ENCODE assay signal across 15 cellular contexts in the genomic region with DNA sequence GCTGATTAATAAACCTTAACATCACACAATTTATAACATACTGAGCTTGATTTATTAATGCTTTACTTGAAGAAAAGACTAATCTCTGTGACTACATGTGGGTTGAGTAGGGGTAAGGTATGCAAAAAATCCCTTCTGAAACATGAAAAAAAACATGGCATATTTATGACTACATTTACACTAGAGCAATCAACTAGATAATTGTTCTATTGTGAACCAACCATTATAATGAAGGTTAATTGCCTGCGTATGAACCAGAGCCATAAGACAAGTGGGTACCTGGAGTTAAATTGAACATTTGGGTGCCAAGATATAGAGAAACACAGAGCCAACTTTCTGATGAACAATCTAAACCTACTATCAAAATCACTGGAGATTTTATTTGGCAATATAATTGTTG.
DNase-seq lines count a peak whose midpoint lies in the region; FAIRE-seq and TF ChIP-seq lines count a peak whose summit lies in the region.
"Had no signal": no experiment of that assay in that cellular context is flagged by ENCODE, and none has a peak within 500 bp of the region (broad histone marks: within the 10 kb centered on the region; RNA-seq: fewer than 3 reads in every experiment).

No MANE protein-coding gene starts in this region.

- no peak for TF ChIP-seq CTCF in D721Med (IDR thresholded peaks at IDR 0.05; ENCODE audit: insufficient read depth, missing control alignments)
- no peak for TF ChIP-seq CTCF in nephron (IDR thresholded peaks at IDR 0.05; ENCODE audit: unreplicated experiment in 3 of 3)

- H3K27me3 Mint-ChIP-seq in nephron (ENCODE audit: low read depth) = no peaks in the 10 kb centered on the region

- H3K27ac Mint-ChIP-seq in nephron = peak overlapping the region; percentile 1 to 76 (median 65)
- H3K27ac Mint-ChIP-seq: CD8-positive, alpha-beta T cell; HFFc6; T-helper 2 cell treated with Interferon-gamma antibody and Interleukin-4, amounts not matched to agents 5 μg/mL and 100 μg/mL, for 36 hours had no signal

- peak; percentile 25 for FAIRE-seq in D721Med (lab: Jason Lieb, UNC)

- no peak overlapping the region for H3K4me3 Mint-ChIP-seq in nephron
- H3K4me3 Mint-ChIP-seq: CD8-positive, alpha-beta T cell; HFFc6; T-helper 2 cell treated with Interferon-gamma antibody and Interleukin-4, amounts not matched to agents 5 μg/mL and 100 μg/mL, for 36 hours had no signal

- no peaks in the 10 kb centered on the region for H3K9me3 Mint-ChIP-seq in nephron
- H3K9me3 Mint-ChIP-seq: CD8-positive, alpha-beta T cell; HFFc6; T-helper 2 cell treated with Interferon-gamma antibody and Interleukin-4, amounts not matched to agents 5 μg/mL and 100 μg/mL, for 36 hours had no signal

- DNase-seq in D721Med (ENCODE audit: insufficient read length, low spot score) (no peak), NCI-H146 (lab: John Stamatoyannopoulos, UW) (peak; percentile 39), NCI-H774 (lab: John Stamatoyannopoulos, UW) (peak; percentile 24), NCI-H69 (lab: John Stamatoyannopoulos, UW) (no peak), DMS 273 (lab: John Stamatoyannopoulos, UW; ENCODE audit: unreplicated experiment) (no peak)
- no peak for DNase-seq in activated CD4-positive, alpha-beta T cell treated with anti-CD3 and anti-CD28 coated beads, Interleukin-2, amount 50 U/mL, for 48 hours
- DNase-seq: CD8-positive, alpha-beta T cell; DMS79 treated with DMSO at 0.1 percent for 48 hours; H7; HFFc6; NCI-H2029; NCI-H510A; Peyer's patch had no signal

- H3K36me3 Mint-ChIP-seq in nephron (ENCODE audit: low read depth) = peaks cover 14% of the 10 kb centered on the region
- H3K36me3 Mint-ChIP-seq: CD8-positive, alpha-beta T cell had no signal

- no peaks in the 10 kb centered on the region for H3K4me1 Mint-ChIP-seq in nephron

Comparison
In these comparisons a context has a peak if more than half of its experiments do, and no peak if none do; other contexts are left out.
1. DNase-seq: peak in NCI-H146 (single experiment) and NCI-H774 (single experiment); none in D721Med (single experiment), NCI-H69 (single experiment), DMS 273 (single experiment) and activated CD4-positive, alpha-beta T cell treated with anti-CD3 and anti-CD28 coated beads, Interleukin-2, amount 50 U/mL, for 48 hours (0 of 2).